ENCODE assay signal across 8 cellular contexts in genomic region chr1:100265562-100265930, GRCh38. TPM values are rescaled to one million over a fixed set of nuclear protein-coding genes. Genes with fewer than 3 reads are reported as not detected.
DNase-seq lines count a peak whose midpoint lies in the region; ATAC-seq and TF ChIP-seq lines count a peak whose summit lies in the region.

No MANE protein-coding gene starts in this region.

- H4K20me1 ChIP-seq in neural progenitor cell (ENCODE audit: low read depth) = no peaks in the 10 kb centered on the region

- H3K36me3 Mint-ChIP-seq in T-helper 2 cell treated with Interferon-gamma antibody and Interleukin-4, amounts not matched to agents 5 μg/mL and 100 μg/mL, for 36 hours (ENCODE audit: low read depth) = peaks cover 45% of the 10 kb centered on the region
- peaks cover 30% of the 10 kb centered on the region for H3K36me3 Mint-ChIP-seq in neural progenitor cell

- peak overlapping the region; percentile 44 for H3K9ac ChIP-seq in neural progenitor cell

- DNase-seq in COR-L47 (lab: John Stamatoyannopoulos, UW) = peak; percentile 31
- DNase-seq in T-helper 2 cell treated with Interferon-gamma antibody and Interleukin-4, amounts not matched to agents 5 μg/mL and 100 μg/mL, for 36 hours (ENCODE audit: low spot score) = no peak
- peak; percentile 46 for DNase-seq in fibroblast of gingiva (ENCODE audit: low read depth)
- DNase-seq in neural progenitor cell (ENCODE audit: low spot score) = no peak
- no peak for DNase-seq in posterior vena cava (ENCODE audit: low spot score)
- no peak for DNase-seq in NCI-H2107 (lab: John Stamatoyannopoulos, UW)

- no peak overlapping the region for H3K27ac ChIP-seq in neural progenitor cell

- H3K4me1 ChIP-seq in neural progenitor cell = peaks cover 10% of the 10 kb centered on the region

- TF ChIP-seq CTCF in neural progenitor cell (IDR thresholded peaks at IDR 0.05) = no peak

- peak overlapping the region; percentile 82 for H3K4me3 ChIP-seq in neural progenitor cell

- peak overlapping the region; percentile 86 for H3K4me2 ChIP-seq in neural progenitor cell

- H3K36me3 ChIP-seq in neural progenitor cell = peaks cover 9% of the 10 kb centered on the region

- peak overlapping the region; percentile 99 for H3K27ac Mint-ChIP-seq in T-helper 2 cell treated with Interferon-gamma antibody and Interleukin-4, amounts not matched to agents 5 μg/mL and 100 μg/mL, for 36 hours
- H3K27ac Mint-ChIP-seq in neural progenitor cell = peak overlapping the region; percentile 13

- peak overlapping the region; percentile 99 for H2AFZ ChIP-seq in neural progenitor cell (replicated peaks)

- intact Hi-C loops in posterior vena cava (cut with DNase I) = no loop called here

- ATAC-seq in GM19328 (IDR thresholded peaks at IDR 0.05; ENCODE audit: unreplicated experiment) (peak; percentile 23), HG03280 (IDR thresholded peaks at IDR 0.05; ENCODE audit: unreplicated experiment) (peak; percentile 20)

- H3K79me2 ChIP-seq in neural progenitor cell (ENCODE audit: low read depth) = peaks cover 37% of the 10 kb centered on the region

- peaks cover 4% of the 10 kb centered on the region for H3F3A ChIP-seq in neural progenitor cell (ENCODE audit: low read depth)

- peaks cover 15% of the 10 kb centered on the region for H3K9me3 Mint-ChIP-seq in T-helper 2 cell treated with Interferon-gamma antibody and Interleukin-4, amounts not matched to agents 5 μg/mL and 100 μg/mL, for 36 hours
- H3K9me3 Mint-ChIP-seq in neural progenitor cell = peaks cover 22% of the 10 kb centered on the region

- peaks cover 4% of the 10 kb centered on the region for H3K9me3 ChIP-seq in neural progenitor cell (ENCODE audit: low read depth)

- H3K4me3 Mint-ChIP-seq in T-helper 2 cell treated with Interferon-gamma antibody and Interleukin-4, amounts not matched to agents 5 μg/mL and 100 μg/mL, for 36 hours = peak overlapping the region; percentile 100
- H3K4me3 Mint-ChIP-seq in neural progenitor cell = peak overlapping the region; percentile 100

- H3K27me3 ChIP-seq in neural progenitor cell = no peaks in the 10 kb centered on the region

- no peaks in the 10 kb centered on the region for H3K27me3 Mint-ChIP-seq in T-helper 2 cell treated with Interferon-gamma antibody and Interleukin-4, amounts not matched to agents 5 μg/mL and 100 μg/mL, for 36 hours (ENCODE audit: low read depth)
- no peaks in the 10 kb centered on the region for H3K27me3 Mint-ChIP-seq in neural progenitor cell (ENCODE audit: insufficient read depth, low read depth)

- H3K4me1 Mint-ChIP-seq in T-helper 2 cell treated with Interferon-gamma antibody and Interleukin-4, amounts not matched to agents 5 μg/mL and 100 μg/mL, for 36 hours (ENCODE audit: low read depth) = peaks cover 28% of the 10 kb centered on the region
- H3K4me1 Mint-ChIP-seq in neural progenitor cell = peaks cover 4% of the 10 kb centered on the region

RNA-seq across cellular contexts. Expression of gene RTCA, which starts 0.5 kb away (rescaled TPM):
- 34.1 and 69.7 TPM in 2 replicates for total RNA-seq in neural progenitor cell (ENCODE audit: low replicate concordance)
- 10 to 100 TPM; 19.7 to 29.4 TPM for total RNA-seq in posterior vena cava

RNA-seq across cellular contexts. Expression of gene DBT, which starts 15.9 kb away (rescaled TPM):
- 9.0 and 13.7 TPM in 2 replicates for total RNA-seq in neural progenitor cell (ENCODE audit: low replicate concordance)
- 10 to 100 TPM; 11.6 to 13.3 TPM for total RNA-seq in posterior vena cava

Comparison
In these comparisons a context has a peak if more than half of its experiments do, and no peak if none do; other contexts are left out.
1. DNase-seq: peak in COR-L47 (single experiment) and fibroblast of gingiva (single experiment); none in T-helper 2 cell treated with Interferon-gamma antibody and Interleukin-4, amounts not matched to agents 5 μg/mL and 100 μg/mL, for 36 hours (single experiment), neural progenitor cell (single experiment), posterior vena cava (single experiment) and NCI-H2107 (single experiment).